Comparison of ENCODE assay signal across 9 cellular contexts in the genomic region with DNA sequence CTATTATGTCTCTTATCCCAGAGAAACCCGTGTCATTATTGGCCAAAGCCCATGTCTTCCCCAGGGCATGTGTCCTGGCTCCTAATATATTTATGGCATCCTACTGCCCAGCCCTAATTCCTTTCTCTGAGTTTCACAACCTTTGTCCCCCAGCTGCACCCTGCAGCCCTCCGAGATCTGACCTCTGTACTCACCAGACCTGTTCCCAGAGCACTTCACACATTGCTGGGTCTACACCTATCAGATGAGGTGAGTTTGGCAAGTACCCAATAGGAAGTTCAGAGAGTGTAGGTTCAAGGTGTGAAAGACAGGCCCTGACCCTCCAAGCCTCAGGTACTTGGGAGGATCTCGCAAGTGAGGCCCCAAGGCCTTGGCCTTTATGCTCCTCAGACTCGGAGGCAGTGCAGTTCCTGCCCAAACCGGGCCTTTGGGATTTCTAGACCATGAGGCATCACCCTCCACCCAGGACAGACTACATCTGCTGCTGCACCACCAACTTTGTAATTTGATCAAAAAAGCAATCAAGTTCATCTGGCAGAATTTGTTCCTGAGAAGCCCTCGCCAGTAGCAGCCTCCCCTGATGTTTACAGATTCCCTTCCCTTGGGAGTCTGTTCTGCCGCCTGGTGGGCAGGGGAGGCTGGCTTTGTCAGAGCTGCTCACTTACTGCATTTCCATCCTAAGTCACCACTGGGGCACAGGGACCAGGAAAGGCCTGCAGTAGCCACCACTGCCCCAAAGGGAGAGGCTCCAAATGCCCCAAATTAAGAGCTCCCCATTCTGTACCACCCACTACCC. TPM values are rescaled to one million over a fixed set of nuclear protein-coding genes. Genes with fewer than 3 reads are reported as not detected.
DNase-seq lines count a peak whose midpoint lies in the region; ATAC-seq and TF ChIP-seq lines count a peak whose summit lies in the region.
"Had no signal": no experiment of that assay in that cellular context is flagged by ENCODE, and none has a peak within 500 bp of the region (broad histone marks: within the 10 kb centered on the region; RNA-seq: fewer than 3 reads in every experiment).

No MANE protein-coding gene starts in this region.

- H3K36me3 Mint-ChIP-seq in osteocyte (ENCODE audit: unreplicated experiment), result peaks cover 10% of the 10 kb centered on the region

- ATAC-seq in PC-3 (no peak), HG03565 (IDR thresholded peaks at IDR 0.05; ENCODE audit: unreplicated experiment) (no peak), GM18867 (IDR thresholded peaks at IDR 0.05; ENCODE audit: unreplicated experiment) (no peak)

- no peaks in the 10 kb centered on the region for H3K9me2 ChIP-seq in PC-3 (replicated peaks; ENCODE audit: low read length)

- intact Hi-C loops in PC-3 (cut with micrococcal nuclease), result no loop called here

- H3K4me2 ChIP-seq in PC-3 (ENCODE audit: low read length), result peak overlapping the region; percentile 78

- peak overlapping the region; percentile 2 for H3K27ac ChIP-seq in PC-3 (ENCODE audit: low read length)
- H3K27ac ChIP-seq in epithelial cell of prostate, result peak overlapping the region; percentile 13
- H3K27ac ChIP-seq in WERI-Rb-1, result no peak overlapping the region

- peaks cover 40% of the 10 kb centered on the region for H3K4me1 ChIP-seq in PC-3 (ENCODE audit: insufficient read depth, low read length)

- H2AFZ ChIP-seq in PC-3 (ENCODE audit: low read length), result no peak overlapping the region

- no peak overlapping the region for H3K9ac ChIP-seq in PC-3 (ENCODE audit: low read length)

- H3K9me3 ChIP-seq in PC-3 (ENCODE audit: low read length) (no peaks in the 10 kb centered on the region), WERI-Rb-1 (ENCODE audit: severe bottlenecking) (no peaks in the 10 kb centered on the region)

- H3K36me3 ChIP-seq in PC-3 (ENCODE audit: low read depth, low read length) (peaks cover 57% of the 10 kb centered on the region), WERI-Rb-1 (peaks cover 46% of the 10 kb centered on the region)

- CTCF ChIA-PET in PC-3 (lab: Charles Lee), result interaction anchor here (0.5 to 0.9 kb wide), 3 partner anchors 12 to 341 kb away, joined by 3 to 4 read pairs (median 4); no protein-coding TSS in a partner anchor

- peak overlapping the region; percentile 63 for H3K4me3 ChIP-seq in PC-3 (ENCODE audit: low read length)
- no peak overlapping the region for H3K4me3 ChIP-seq in WERI-Rb-1 (ENCODE audit: low read depth, low read length)

- peaks cover 54% of the 10 kb centered on the region for H4K20me1 ChIP-seq in PC-3 (ENCODE audit: low read length)

- H3K4me3 Mint-ChIP-seq in osteocyte (ENCODE audit: unreplicated experiment), result peak overlapping the region; percentile 71

- no TSS peak for BruUV-seq in PC-3 (replicated peaks; lab: Mats Ljungman, UMichigan)

- DNase-seq in D341Med (ENCODE audit: low spot score) (peak; percentile 61), PC-3 (peak; percentile 80), epithelial cell of prostate (ENCODE audit: low read depth, low spot score) (no peak), osteocyte (ENCODE audit: extremely low spot score, unreplicated experiment) (no peak), kidney glomerular epithelial cell (lab: John Stamatoyannopoulos, UW) (no peak), WERI-Rb-1 (no peak)
- DNase-seq: NCI-H2081 had no signal

- POLR2A ChIA-PET in PC-3 (lab: Charles Lee; ENCODE audit: unreplicated experiment), result interaction anchor here (0.6 kb wide), 1 partner anchor 39 kb away, joined by 16 read pairs; no protein-coding TSS in a partner anchor

- H3K4me1 Mint-ChIP-seq in osteocyte (ENCODE audit: unreplicated experiment), result peaks cover 56% of the 10 kb centered on the region

- H3K27me3 Mint-ChIP-seq in osteocyte (ENCODE audit: unreplicated experiment), result no peaks in the 10 kb centered on the region

- H3K27ac Mint-ChIP-seq in osteocyte (ENCODE audit: unreplicated experiment), result peak overlapping the region; percentile 56

- H3K27me3 ChIP-seq in PC-3 (ENCODE audit: low read length), result no peaks in the 10 kb centered on the region
- no peaks in the 10 kb centered on the region for H3K27me3 ChIP-seq in WERI-Rb-1 (ENCODE audit: insufficient read depth, low read depth, severe bottlenecking)

- H3K9me3 Mint-ChIP-seq in osteocyte (ENCODE audit: unreplicated experiment), result no peaks in the 10 kb centered on the region

- H3K79me2 ChIP-seq in PC-3 (ENCODE audit: low read length), result peaks cover 67% of the 10 kb centered on the region

- H3F3A ChIP-seq in PC-3 (ENCODE audit: low read length, unreplicated experiment), result no peaks in the 10 kb centered on the region

- peak; percentile 67 for TF ChIP-seq CTCF in PC-3 (conservative IDR thresholded peaks at IDR 0.05; ENCODE audit: low read depth, low read length)
- TF ChIP-seq CTCF in osteocyte (IDR thresholded peaks at IDR 0.05), result peak; percentile 38
- no peak for TF ChIP-seq CTCF in WERI-Rb-1 (IDR thresholded peaks at IDR 0.05; ENCODE audit: low read depth, low read length)

RNA-seq across cellular contexts. Expression of a gene that starts 2.2 kb away (rescaled TPM):
- total RNA-seq in PC-3 (2014; rRNA removed) (170 and 179 TPM in 2 replicates), osteocyte (37.6 and 38.2 TPM in 2 replicates)

RNA-seq across cellular contexts. Expression of a gene that starts 38.8 kb away (rescaled TPM):
- 1,570 and 1,582 TPM in 2 replicates for total RNA-seq in PC-3 (2014; rRNA removed)
- 112 and 118 TPM in 2 replicates for total RNA-seq in osteocyte

Comparison
In these comparisons a context has a peak if more than half of its experiments do, and no peak if none do; other contexts are left out.
1. DNase-seq: peak in D341Med (single experiment) and PC-3 (single experiment); none in epithelial cell of prostate (single experiment), osteocyte (single experiment), kidney glomerular epithelial cell (single experiment) and WERI-Rb-1 (single experiment).
2. RNA of a gene that starts 38.8 kb away (total RNA-seq): 1,570 to 1,582 TPM in PC-3; 112 to 118 TPM in osteocyte; every median in the first group is over 10 times any median in the second.